In the genomic region with DNA sequence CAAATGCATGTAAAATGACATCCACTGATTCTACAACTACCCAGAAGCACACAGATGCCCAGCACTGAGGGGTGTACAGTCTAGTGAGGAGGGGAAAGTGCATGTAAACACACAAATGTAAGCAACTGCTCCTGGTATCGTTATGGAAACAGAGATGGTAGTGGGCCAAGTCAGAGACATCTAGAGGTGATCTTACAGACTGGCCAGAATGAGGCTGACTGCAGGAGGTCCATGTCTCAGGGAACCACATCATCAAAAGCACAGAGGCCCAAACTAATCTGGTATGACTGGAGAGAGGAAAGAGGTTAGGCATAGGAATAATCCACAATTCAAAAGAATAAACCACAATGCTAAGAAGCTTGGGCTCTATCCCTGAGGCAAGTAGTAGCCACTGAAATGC, we compare ENCODE assay signal across 17 cellular contexts.
DNase-seq lines count a peak whose midpoint lies in the region; ATAC-seq and TF ChIP-seq lines count a peak whose summit lies in the region.
"Had no signal": no experiment of that assay in that cellular context is flagged by ENCODE, and none has a peak within 500 bp of the region (broad histone marks: within the 10 kb centered on the region; RNA-seq: fewer than 3 reads in every experiment).

No MANE protein-coding gene starts in this region.

- intact Hi-C loops in CD8-positive, alpha-beta T cell (cut with DNase I, micrococcal nuclease) = no loop called here
- intact Hi-C loops in spleen (cut with DNase I; ENCODE audit: low total_unique reads) = no loop called here

- no peaks in the 10 kb centered on the region for H3K27me3 Mint-ChIP-seq in CD8-positive, alpha-beta T cell (ENCODE audit: low read depth)
- no peaks in the 10 kb centered on the region for H3K27me3 Mint-ChIP-seq in T-helper 17 cell
- no peaks in the 10 kb centered on the region for H3K27me3 Mint-ChIP-seq in memory B cell

- no peaks in the 10 kb centered on the region for H3K36me3 ChIP-seq in CD8-positive, alpha-beta T cell (ENCODE audit: insufficient read depth, low read length)
- no peaks in the 10 kb centered on the region for H3K36me3 ChIP-seq in spleen
- H3K36me3 ChIP-seq: Peyer's patch had no signal

- 90 to 100% (median 94%) methylated on average over 1 of the region's 1 CpG for WGBS in spleen, 5 donors

- H3K27ac ChIP-seq in CD8-positive, alpha-beta T cell (ENCODE audit: low read depth, low read length) = no peak overlapping the region
- H3K27ac ChIP-seq in spleen = no peak overlapping the region
- H3K27ac ChIP-seq: Peyer's patch had no signal

- no peak for TF ChIP-seq POLR2A in spleen (IDR thresholded peaks at IDR 0.05)

- H3K27ac Mint-ChIP-seq in CD8-positive, alpha-beta T cell = peak overlapping the region; percentile 12
- H3K27ac Mint-ChIP-seq in T-helper 17 cell (peak overlapping the region; percentile 37), memory B cell (peak overlapping the region; percentile 97)

- no peak for DNase-seq in CD8-positive, alpha-beta T cell
- no peak for DNase-seq in T-helper 17 cell
- no peak for DNase-seq in memory B cell (ENCODE audit: low spot score in 2 of 2)
- DNase-seq in LoVo (ENCODE audit: low spot score) = no peak
- no peak for DNase-seq in superior temporal gyrus (ENCODE audit: extremely low spot score)
- no peak for DNase-seq in NCI-H1417 treated with DMSO at 0.1 percent for 48 hours (lab: John Stamatoyannopoulos, UW)
- no peak for DNase-seq in spleen
- DNase-seq: EL, KG1, NCI-H1092 treated with DMSO at 0.1 percent for 48 hours, NCI-H146, NCI-H2029 treated with DMSO at 0.1 percent for 48 hours, NCI-H226, NCI-H510A treated with DMSO at 0.1 percent for 48 hours, Peyer's patch had no signal

- CTCF ChIA-PET in CD8-positive, alpha-beta T cell (lab: Charles Lee) = interaction anchor here (0.9 kb wide), 1 partner anchor 155 kb away, joined by 3 read pairs; no protein-coding TSS in a partner anchor

- ATAC-seq in CD8-positive, alpha-beta T cell = no peak
- ATAC-seq in T-helper 17 cell = no peak
- no peak for ATAC-seq in memory B cell (ENCODE audit: low read depth)
- ATAC-seq: SK-N-SH treated with all-trans-retinoic acid at 6 μM for 48 hours had no signal

- no peak overlapping the region for H3K4me3 Mint-ChIP-seq in CD8-positive, alpha-beta T cell
- no peak overlapping the region for H3K4me3 Mint-ChIP-seq in T-helper 17 cell
- H3K4me3 Mint-ChIP-seq in memory B cell = no peak overlapping the region

- H3K4me1 ChIP-seq in CD8-positive, alpha-beta T cell (ENCODE audit: insufficient read depth, low read length) = peaks cover 22% of the 10 kb centered on the region
- peaks cover 20 to 95% (median 49%) of the 10 kb centered on the region in 6 donors for H3K4me1 ChIP-seq in spleen

- no peak for TF ChIP-seq CTCF in CD8-positive, alpha-beta T cell (IDR thresholded peaks at IDR 0.05)
- no peak for TF ChIP-seq CTCF in spleen (IDR thresholded peaks at IDR 0.05 in 8 of 11, conservative IDR thresholded peaks at IDR 0.05 in 3 of 11)

- peaks cover 9% of the 10 kb centered on the region for H3K36me3 Mint-ChIP-seq in CD8-positive, alpha-beta T cell
- H3K36me3 Mint-ChIP-seq in T-helper 17 cell (ENCODE audit: low read depth) = no peaks in the 10 kb centered on the region
- peaks cover 5% of the 10 kb centered on the region for H3K36me3 Mint-ChIP-seq in memory B cell

- H3K4me1 Mint-ChIP-seq in CD8-positive, alpha-beta T cell (ENCODE audit: low read depth) = peaks cover 80% of the 10 kb centered on the region
- peaks cover 52% of the 10 kb centered on the region for H3K4me1 Mint-ChIP-seq in T-helper 17 cell
- H3K4me1 Mint-ChIP-seq in memory B cell = peaks cover 66% of the 10 kb centered on the region

- POLR2A ChIA-PET in CD8-positive, alpha-beta T cell (lab: Charles Lee) = no interaction called here

- no peaks in the 10 kb centered on the region for H3K27me3 ChIP-seq in CD8-positive, alpha-beta T cell (ENCODE audit: insufficient read depth, low read length)
- no peaks in the 10 kb centered on the region for H3K27me3 ChIP-seq in spleen (replicated peaks in 1 of 7)
- H3K27me3 ChIP-seq: BLaER1 treated with 17β-estradiol and CSF1 and Interleukin-3, amounts not matched to agents 10 nM and 100 nM; Peyer's patch had no signal

- H3K4me3 ChIP-seq in CD8-positive, alpha-beta T cell (ENCODE audit: low read depth, low read length) = no peak overlapping the region
- no peak overlapping the region for H3K4me3 ChIP-seq in spleen
- H3K4me3 ChIP-seq: BLaER1 treated with 17β-estradiol and CSF1 and Interleukin-3, amounts not matched to agents 10 nM and 100 nM; Peyer's patch had no signal

- H3K9me3 ChIP-seq in CD8-positive, alpha-beta T cell (ENCODE audit: low read length) = no peaks in the 10 kb centered on the region
- no peaks in the 10 kb centered on the region for H3K9me3 ChIP-seq in T-helper 17 cell (ENCODE audit: control insufficient read depth, low read length, poor library complexity, severe bottlenecking)
- H3K9me3 ChIP-seq in spleen = no peaks in the 10 kb centered on the region
- H3K9me3 ChIP-seq: Peyer's patch had no signal

- peaks cover 6% of the 10 kb centered on the region for H3K9me3 Mint-ChIP-seq in CD8-positive, alpha-beta T cell
- H3K9me3 Mint-ChIP-seq in memory B cell = peaks cover 2% of the 10 kb centered on the region

Comparison
In these comparisons a context has a peak if more than half of its experiments do, and no peak if none do; other contexts are left out.
1. H3K27ac Mint-ChIP-seq: peak in every context shown above with its lines; median percentile 97 in memory B cell; 37 in T-helper 17 cell; 12 in CD8-positive, alpha-beta T cell.